Comparison of ENCODE assay signal across 8 cellular contexts in genomic region chr11:77411238-77411637, GRCh38.
DNase-seq lines count a peak whose midpoint lies in the region; ATAC-seq and TF ChIP-seq lines count a peak whose summit lies in the region.

No MANE protein-coding gene starts in this region.

- peaks cover 45% of the 10 kb centered on the region for H3K79me2 ChIP-seq in OCI-LY3 (ENCODE audit: low read length)

- H3K4me2 ChIP-seq in OCI-LY3 (ENCODE audit: low read length): peak overlapping the region; percentile 100

- peak overlapping the region; percentile 75 for H3K9ac ChIP-seq in OCI-LY3 (ENCODE audit: low read length)

- H3K4me1 ChIP-seq in OCI-LY3 (ENCODE audit: low read length): peaks cover 19% of the 10 kb centered on the region

- in situ Hi-C loops in astrocyte of the spinal cord (cut with HindIII; ENCODE audit: low sequenced_read_pairs): no loop called here

- H3K36me3 ChIP-seq in OCI-LY3 (replicated peaks; ENCODE audit: low read depth, low read length): peaks cover 3% of the 10 kb centered on the region

- peak overlapping the region; percentile 28 for H3K27ac ChIP-seq in OCI-LY3 (ENCODE audit: low read length)

- no peaks in the 10 kb centered on the region for H3K27me3 ChIP-seq in OCI-LY3 (ENCODE audit: low read depth, low read length)

- TF ChIP-seq CTCF in OCI-LY3 (IDR thresholded peaks at IDR 0.05; ENCODE audit: low read depth, low read length) (no peak), astrocyte of the spinal cord (IDR thresholded peaks at IDR 0.05; ENCODE audit: low read depth, low read length) (no peak)

- H2AFZ ChIP-seq in OCI-LY3 (ENCODE audit: low read depth, low read length): peak overlapping the region; percentile 15

- DNase-seq in NOMO-1 (lab: John Stamatoyannopoulos, UW; ENCODE audit: unreplicated experiment in 2 of 2): peak; percentile 52 to 59
- no peak for DNase-seq in NOMO-1 treated with dmso at 0.1 percent for 144 hours (lab: John Stamatoyannopoulos, UW; ENCODE audit: unreplicated experiment)
- peak; percentile 19 for DNase-seq in astrocyte of the spinal cord (ENCODE audit: low read depth, low spot score)
- DNase-seq in stimulated activated CD4-positive, alpha-beta T cell treated with anti-CD3 and anti-CD28 coated beads, Interleukin-4, amount 100 ng/mL, for 1 hour: peak; percentile 13
- no peak for DNase-seq in NCI-H524 treated with DMSO at 0.1 percent for 48 hours (lab: John Stamatoyannopoulos, UW)

- H4K20me1 ChIP-seq in OCI-LY3 (ENCODE audit: insufficient read depth, low read length): peaks cover 13% of the 10 kb centered on the region; the same call in 1 of the 2 replicates

- no peaks in the 10 kb centered on the region for H3K9me3 ChIP-seq in OCI-LY3 (ENCODE audit: insufficient read depth, low read length)
- H3K9me3 ChIP-seq in iPS-18c (ENCODE audit: control insufficient read depth, insufficient read depth, low read length): no peaks in the 10 kb centered on the region

- peak; percentile 32 for ATAC-seq in HG02763 (IDR thresholded peaks at IDR 0.05; ENCODE audit: unreplicated experiment)

- H3K4me3 ChIP-seq in OCI-LY3 (ENCODE audit: low read length): peak overlapping the region; percentile 80
- H3K4me3 ChIP-seq in astrocyte of the spinal cord (ENCODE audit: low read depth, low read length): peak overlapping the region; percentile 76
- peak overlapping the region; percentile 53 for H3K4me3 ChIP-seq in iPS-18c (ENCODE audit: insufficient read depth, low read depth, low read length)

Comparison
In these comparisons a context has a peak if more than half of its experiments do, and no peak if none do; other contexts are left out.
1. DNase-seq: peak in NOMO-1 (2 of 2), astrocyte of the spinal cord (single experiment) and stimulated activated CD4-positive, alpha-beta T cell treated with anti-CD3 and anti-CD28 coated beads, Interleukin-4, amount 100 ng/mL, for 1 hour (single experiment); none in NOMO-1 treated with dmso at 0.1 percent for 144 hours (single experiment) and NCI-H524 treated with DMSO at 0.1 percent for 48 hours (single experiment).
2. Peak in every context shown above with its lines, with median percentiles within 50 percentile points of each other: H3K4me3 ChIP-seq.